ENCODE assay signal across 8 cellular contexts in the genomic region with DNA sequence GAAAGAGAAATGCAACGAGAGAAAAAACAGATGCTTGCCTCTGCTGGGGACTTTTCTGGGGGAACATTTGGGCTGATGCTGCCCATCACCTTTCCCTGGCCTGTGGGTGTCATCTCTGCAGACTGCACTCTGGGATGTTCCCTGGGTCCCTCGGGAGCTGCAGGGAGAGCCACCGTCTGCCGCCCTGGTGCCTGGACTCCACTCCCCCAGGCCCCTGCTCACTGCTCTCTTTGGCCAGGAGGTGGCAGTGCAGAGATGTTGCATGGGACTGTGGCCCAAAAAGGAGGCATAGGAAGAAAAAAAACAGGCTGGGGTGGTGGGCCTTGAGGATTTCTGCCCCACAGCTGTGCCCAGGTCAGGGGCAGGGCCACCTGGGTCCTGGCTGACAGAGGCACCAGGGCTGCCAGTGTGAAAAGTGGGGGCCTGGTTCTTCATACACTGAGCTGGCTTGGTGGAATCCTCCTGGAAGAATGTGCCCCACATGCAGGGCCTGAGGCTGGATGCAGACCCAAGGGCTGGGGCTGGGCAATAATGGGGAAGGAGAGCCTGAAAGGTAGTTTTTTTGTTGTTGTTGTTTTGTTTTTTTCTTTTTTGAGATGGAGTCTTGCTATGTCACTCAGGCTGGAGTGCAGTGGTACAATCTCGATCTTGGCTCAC.
A peak's percentile ranks its signal among the peaks of the same experiment; 100 is the strongest.
DNase-seq lines count a peak whose midpoint lies in the region; ATAC-seq, FAIRE-seq and TF ChIP-seq lines count a peak whose summit lies in the region.

No MANE protein-coding gene starts in this region.

- no peak overlapping the region for H3K27ac Mint-ChIP-seq in CD4-positive, CD25-positive, alpha-beta regulatory T cell
- no peak overlapping the region for H3K27ac Mint-ChIP-seq in nephron progenitor cell

- no peaks in the 10 kb centered on the region for H3K9me3 ChIP-seq in CD4-positive, CD25-positive, alpha-beta regulatory T cell (ENCODE audit: control insufficient read depth in 2 of 2, low read length in 2 of 2)
- no peaks in the 10 kb centered on the region for H3K9me3 ChIP-seq in endothelial cell of umbilical vein (replicated peaks; ENCODE audit: control insufficient read depth, insufficient read depth, low read length)

- no peak overlapping the region for H2AFZ ChIP-seq in endothelial cell of umbilical vein (ENCODE audit: low read depth, low read length)

- CTCF ChIA-PET in endothelial cell of umbilical vein (lab: Charles Lee) = interaction anchor here (0.6 to 2.1 kb wide), 7 partner anchors 11 to 633 kb away, joined by 3 to 10 read pairs (median 3); no protein-coding TSS in a partner anchor

- TF ChIP-seq POLR2A in endothelial cell of umbilical vein (IDR thresholded peaks at IDR 0.05; ENCODE audit: low read depth, low read length) = no peak

- H3K4me3 ChIP-seq in CD4-positive, CD25-positive, alpha-beta regulatory T cell (ENCODE audit: low read depth, low read length) = no peak overlapping the region
- H3K4me3 ChIP-seq in HL-60 (replicated peaks; ENCODE audit: insufficient read depth, low read length) (no peak overlapping the region), endothelial cell of umbilical vein (replicated peaks in 1 of 3; ENCODE audit: insufficient read depth in 1 of 3, low read depth in 1 of 3, low read length in 3 of 3) (no peak overlapping the region)

- H3K27me3 ChIP-seq in CD4-positive, CD25-positive, alpha-beta regulatory T cell (ENCODE audit: control insufficient read depth, insufficient read depth, low read length) = no peaks in the 10 kb centered on the region
- H3K27me3 ChIP-seq in HL-60 (ENCODE audit: insufficient read depth, poor library complexity, severe bottlenecking) (peaks cover 4% of the 10 kb centered on the region), endothelial cell of umbilical vein (ENCODE audit: control insufficient read depth in 2 of 2, insufficient read depth in 2 of 2, low read length in 2 of 2) (no peaks in the 10 kb centered on the region)

- H3K36me3 ChIP-seq in CD4-positive, CD25-positive, alpha-beta regulatory T cell (ENCODE audit: control insufficient read depth, insufficient read depth, low read length) = no peaks in the 10 kb centered on the region
- no peaks in the 10 kb centered on the region for H3K36me3 ChIP-seq in endothelial cell of umbilical vein (ENCODE audit: control insufficient read depth in 2 of 2, extremely low read depth in 1 of 2, insufficient read depth in 2 of 2, low read length in 2 of 2)

- ATAC-seq in CD4-positive, CD25-positive, alpha-beta regulatory T cell (ENCODE audit: low read depth in 2 of 2) = no peak
- ATAC-seq in GM19043 (IDR thresholded peaks at IDR 0.05; ENCODE audit: low read depth, unreplicated experiment) = peak; percentile 65

- peak in 2 of 3 donors; percentile 2 to 38 for DNase-seq in CD4-positive, CD25-positive, alpha-beta regulatory T cell
- DNase-seq in HL-60 (ENCODE audit: low read depth in 1 of 2, low spot score in 1 of 2) (peak in 1 of 2 experiments; percentile 22), SW480 (ENCODE audit: low spot score) (peak; percentile 52), endothelial cell of umbilical vein (ENCODE audit: low read depth, low spot score) (peak; percentile 24), nephron progenitor cell (peak; percentile 75), posterior vena cava (ENCODE audit: low spot score) (no peak)
- DNase-seq in effector CD8-positive, alpha-beta T cell (lab: John Stamatoyannopoulos, UW) = no peak

- H3K9me1 ChIP-seq in endothelial cell of umbilical vein (replicated peaks; ENCODE audit: control insufficient read depth, extremely low read depth, insufficient read depth, low read length) = no peaks in the 10 kb centered on the region

- FAIRE-seq in endothelial cell of umbilical vein (lab: Jason Lieb, UNC) = no peak

- H3K36me3 Mint-ChIP-seq in CD4-positive, CD25-positive, alpha-beta regulatory T cell = no peaks in the 10 kb centered on the region
- no peaks in the 10 kb centered on the region for H3K36me3 Mint-ChIP-seq in nephron progenitor cell (ENCODE audit: low read depth)

- peaks cover 0 to 6% (median 0%) of the 10 kb centered on the region in 4 donors for H3K4me1 Mint-ChIP-seq in CD4-positive, CD25-positive, alpha-beta regulatory T cell
- peaks cover 69% of the 10 kb centered on the region for H3K4me1 Mint-ChIP-seq in nephron progenitor cell

- H3K79me2 ChIP-seq in endothelial cell of umbilical vein (ENCODE audit: control insufficient read depth, insufficient read depth, low read length) = no peaks in the 10 kb centered on the region

- no peak overlapping the region for H3K4me2 ChIP-seq in endothelial cell of umbilical vein (ENCODE audit: insufficient read depth, low read length)

- no peaks in the 10 kb centered on the region for H3K4me1 ChIP-seq in CD4-positive, CD25-positive, alpha-beta regulatory T cell (ENCODE audit: control insufficient read depth, insufficient read depth, low read length, poor library complexity, severe bottlenecking)
- no peaks in the 10 kb centered on the region for H3K4me1 ChIP-seq in endothelial cell of umbilical vein (ENCODE audit: control insufficient read depth, extremely low read depth, insufficient read depth, low read length)

- H3K27me3 Mint-ChIP-seq in CD4-positive, CD25-positive, alpha-beta regulatory T cell = peaks cover 6% of the 10 kb centered on the region
- peaks cover 3% of the 10 kb centered on the region for H3K27me3 Mint-ChIP-seq in nephron progenitor cell (ENCODE audit: low read depth, poor library complexity)

- BruUV-seq in endothelial cell of umbilical vein (replicated peaks; lab: Mats Ljungman, UMichigan) = no TSS peak

- dilution Hi-C loops in endothelial cell of umbilical vein (cut with MboI; ENCODE audit: extremely low pct_ligation_motif_present, low sequenced_read_pairs) = no loop called here

- H3K9me3 Mint-ChIP-seq in CD4-positive, CD25-positive, alpha-beta regulatory T cell = no peaks in the 10 kb centered on the region
- no peaks in the 10 kb centered on the region for H3K9me3 Mint-ChIP-seq in nephron progenitor cell

- H4K20me1 ChIP-seq in endothelial cell of umbilical vein (replicated peaks; ENCODE audit: control insufficient read depth, extremely low read depth, insufficient read depth, low read length) = no peaks in the 10 kb centered on the region

- no peak overlapping the region for H3K27ac ChIP-seq in CD4-positive, CD25-positive, alpha-beta regulatory T cell (ENCODE audit: insufficient read depth, low read length, poor library complexity, severe bottlenecking)
- no peak overlapping the region for H3K27ac ChIP-seq in HL-60 (replicated peaks)
- no peak overlapping the region for H3K27ac ChIP-seq in endothelial cell of umbilical vein (ENCODE audit: insufficient read depth, low read depth, low read length)

- POLR2A ChIA-PET in endothelial cell of umbilical vein (lab: Charles Lee) = no interaction called here

- H3K4me3 Mint-ChIP-seq in CD4-positive, CD25-positive, alpha-beta regulatory T cell = no peak overlapping the region
- H3K4me3 Mint-ChIP-seq in nephron progenitor cell = no peak overlapping the region

- TF ChIP-seq CTCF in HL-60 (IDR thresholded peaks at IDR 0.05; ENCODE audit: insufficient read depth, low read length) (peak; percentile 40), endothelial cell of umbilical vein (IDR thresholded peaks at IDR 0.05; ENCODE audit: extremely low read depth in 1 of 2, insufficient read depth in 1 of 2, low read depth in 1 of 2, low read length in 2 of 2) (peak; percentile 66 to 75), nephron progenitor cell (IDR thresholded peaks at IDR 0.05) (peak; percentile 83)

- intact Hi-C loops in endothelial cell of umbilical vein (cut with micrococcal nuclease) = loop anchor here (1.0 to 2.0 kb wide), 5 partner anchors 241 to 678 kb away; no protein-coding TSS in a partner anchor
- intact Hi-C loops in posterior vena cava (cut with DNase I) = no loop called here

- H3K9ac ChIP-seq in endothelial cell of umbilical vein (replicated peaks; ENCODE audit: extremely low read depth, insufficient read depth, low read length) = no peak overlapping the region

TF ChIP-seq in endothelial cell of umbilical vein, 7 proteins besides CTCF, POLR2A, EP300 and RAD21:
- TF ChIP-seq, protein P1, sequence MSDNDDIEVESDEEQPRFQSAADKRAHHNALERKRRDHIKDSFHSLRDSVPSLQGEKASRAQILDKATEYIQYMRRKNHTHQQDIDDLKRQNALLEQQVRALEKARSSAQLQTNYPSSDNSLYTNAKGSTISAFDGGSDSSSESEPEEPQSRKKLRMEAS (IDR thresholded peaks at IDR 0.05; ENCODE audit: insufficient read depth, insufficient read length) = no peak
- TF ChIP-seq POLR2AphosphoS5 (IDR thresholded peaks at IDR 0.05; ENCODE audit: insufficient read depth, low read depth, low read length) = no peak
- no peak for TF ChIP-seq EZH2 (IDR thresholded peaks at IDR 0.05; ENCODE audit: borderline replicate concordance, low read depth, low read length, severe bottlenecking)
- no peak for TF ChIP-seq JUN (IDR thresholded peaks at IDR 0.05; ENCODE audit: borderline replicate concordance, insufficient read depth, insufficient read length, low read depth)
- TF ChIP-seq GATA2 (IDR thresholded peaks at IDR 0.05; ENCODE audit: insufficient read depth, insufficient read length, low read depth, low read length) = no peak
- TF ChIP-seq MYC (IDR thresholded peaks at IDR 0.05; ENCODE audit: low read depth, low read length) = no peak
- TF ChIP-seq FOS (IDR thresholded peaks at IDR 0.05; ENCODE audit: borderline replicate concordance, insufficient read depth, low read length) = no peak

Comparison
In these comparisons a context has a peak if more than half of its experiments do, and no peak if none do; other contexts are left out.
1. DNase-seq: peak in CD4-positive, CD25-positive, alpha-beta regulatory T cell (2 of 3), SW480 (single experiment), endothelial cell of umbilical vein (single experiment) and nephron progenitor cell (single experiment); none in effector CD8-positive, alpha-beta T cell (single experiment) and posterior vena cava (single experiment).
2. Peak in every context shown above with its lines, with median percentiles within 50 percentile points of each other: CTCF ChIP-seq.